ENCODE assay signal across 29 cellular contexts in genomic region chr7:26171601-26172000, GRCh38.
"Had no signal": no experiment of that assay in that cellular context is flagged by ENCODE, and none has a peak within 500 bp of the region (broad histone marks: within the 10 kb centered on the region; RNA-seq: fewer than 3 reads in every experiment).

No MANE protein-coding gene starts in this region.

- H3K9me3 ChIP-seq: ovary, psoas muscle, right lobe of liver, sigmoid colon, suprapubic skin, testis, tibial artery, transverse colon, upper lobe of right lung, uterus had no signal

- FAIRE-seq: small intestine had no signal

- H3K79me2 ChIP-seq: parathyroid adenoma had no signal

- H3K4me3 ChIP-seq: neural progenitor cell, ovary, psoas muscle, right lobe of liver, sigmoid colon, suprapubic skin, testis, tibial artery, transverse colon, upper lobe of right lung, uterus had no signal

- H3K36me3 ChIP-seq: neural progenitor cell, ovary, right lobe of liver, sigmoid colon, transverse colon, uterus had no signal

- H3K36me3 Mint-ChIP-seq: natural killer cell had no signal

- H3K27ac ChIP-seq: neural progenitor cell, ovary, parathyroid adenoma, psoas muscle, right lobe of liver, sigmoid colon, suprapubic skin, testis, tibial artery, transverse colon, upper lobe of right lung, uterus had no signal

- H3K27ac Mint-ChIP-seq: natural killer cell; nephron; neural progenitor cell; progenitor cell of endocrine pancreas; stimulated activated effector memory CD8-positive, alpha-beta T cell treated with anti-CD3 and anti-CD28 coated beads, Interleukin-12 subunit alpha, Interleukin-12 subunit beta, amount 100 ng/mL, for 72 hours; stimulated activated naive CD8-positive, alpha-beta T cell treated with anti-CD3 and anti-CD28 coated beads, Interleukin-15, amount 100 ng/mL, for 72 hours; type B pancreatic cell had no signal

- H3K9me3 Mint-ChIP-seq: natural killer cell; stimulated activated effector memory CD8-positive, alpha-beta T cell treated with anti-CD3 and anti-CD28 coated beads, Interleukin-12 subunit alpha, Interleukin-12 subunit beta, amount 100 ng/mL, for 72 hours; stimulated activated naive CD8-positive, alpha-beta T cell treated with anti-CD3 and anti-CD28 coated beads, Interleukin-15, amount 100 ng/mL, for 72 hours; type B pancreatic cell had no signal

- H3K27me3 Mint-ChIP-seq: progenitor cell of endocrine pancreas; stimulated activated naive CD8-positive, alpha-beta T cell treated with anti-CD3 and anti-CD28 coated beads, Interleukin-15, amount 100 ng/mL, for 72 hours had no signal

- H2AFZ ChIP-seq: neural progenitor cell, parathyroid adenoma had no signal

- ATAC-seq: natural killer cell; psoas muscle; right cardiac atrium; right lobe of liver; stimulated activated effector memory CD8-positive, alpha-beta T cell treated with anti-CD3 and anti-CD28 coated beads, Interleukin-12 subunit alpha, Interleukin-12 subunit beta, amount 100 ng/mL, for 72 hours; stimulated activated naive CD8-positive, alpha-beta T cell treated with anti-CD3 and anti-CD28 coated beads, Interleukin-15, amount 100 ng/mL, for 72 hours; stimulated activated naive CD8-positive, alpha-beta T cell treated with anti-CD3 and anti-CD28 coated beads, Interleukin-15, Interleukin-2, amounts not matched to agents 100 U/mL and 50 U/mL, for 24 hours; upper lobe of right lung had no signal

- H3K4me2 ChIP-seq: neural progenitor cell had no signal

- H3K4me1 ChIP-seq: neural progenitor cell, parathyroid adenoma, psoas muscle, sigmoid colon, testis, tibial artery, upper lobe of right lung, uterus had no signal

- DNase-seq: natural killer cell; occipital lobe; ovary; posterior cingulate gyrus; psoas muscle; right cardiac atrium; right lobe of liver; sigmoid colon; small intestine; stimulated activated CD4-positive, alpha-beta T cell treated with anti-CD3 and anti-CD28 coated beads, Interleukin-15, amount 100 ng/mL, for 24 hours; stimulated activated CD4-positive, alpha-beta T cell treated with anti-CD3 and anti-CD28 coated beads, Interleukin-2, amount 100 ng/mL, for 24 hours; stimulated activated CD4-positive, alpha-beta T cell treated with anti-CD3 and anti-CD28 coated beads, Interleukin-2, amount 100 ng/mL, for 48 hours; stimulated activated CD4-positive, alpha-beta T cell treated with anti-CD3 and anti-CD28 coated beads, Interleukin-4, amount 100 ng/mL, for 24 hours; stimulated activated naive CD4-positive, alpha-beta T cell; stimulated activated naive CD8-positive, alpha-beta T cell treated with anti-CD3 and anti-CD28 coated beads, Interleukin-15, amount 100 ng/mL, for 72 hours; stimulated activated naive CD8-positive, alpha-beta T cell treated with anti-CD3 and anti-CD28 coated beads, Interleukin-15, Interleukin-2, amounts not matched to agents 100 U/mL and 50 U/mL, for 24 hours; substantia nigra; testis; tibial artery; transverse colon; upper lobe of right lung; uterus had no signal

- H3K9ac ChIP-seq: neural progenitor cell, parathyroid adenoma had no signal

- H3K27me3 ChIP-seq: neural progenitor cell, ovary, right lobe of liver, suprapubic skin, testis, tibial artery, transverse colon, upper lobe of right lung, uterus had no signal

- H3K4me3 Mint-ChIP-seq: natural killer cell; nephron; neural progenitor cell; stimulated activated effector memory CD8-positive, alpha-beta T cell treated with anti-CD3 and anti-CD28 coated beads, Interleukin-12 subunit alpha, Interleukin-12 subunit beta, amount 100 ng/mL, for 72 hours; stimulated activated naive CD8-positive, alpha-beta T cell treated with anti-CD3 and anti-CD28 coated beads, Interleukin-15, amount 100 ng/mL, for 72 hours; type B pancreatic cell had no signal

- H3K4me1 Mint-ChIP-seq: nephron had no signal
